7 cellular contexts compared by ENCODE assay signal in genomic region chr3:43769097-43769470, GRCh38.
DNase-seq lines count a peak whose midpoint lies in the region; ATAC-seq and TF ChIP-seq lines count a peak whose summit lies in the region.

No MANE protein-coding gene starts in this region.

- DNase-seq in WTC11 (ENCODE audit: low spot score) (no peak), left lobe of liver (ENCODE audit: low spot score) (peak; percentile 56), NCI-H2196 treated with DMSO at 0.1 percent for 48 hours (lab: John Stamatoyannopoulos, UW; ENCODE audit: unreplicated experiment) (no peak), A172 (ENCODE audit: low spot score) (no peak), middle frontal gyrus (ENCODE audit: extremely low spot score, low spot score) (no peak)
- DNase-seq in stimulated activated naive B cell treated with anti-CD40 and anti-IgM and Interleukin-4, amounts not matched to agents 10 μg/mL and 1 μg/mL and 100 μg/mL, for 72 hours: no peak

- POLR2A ChIA-PET in HEK293 (lab: Yijun Ruan, JAX): no interaction called here
- POLR2A ChIA-PET in WTC11 (lab: Charles Lee): no interaction called here

- H3K36me3 Mint-ChIP-seq in WTC11: no peaks in the 10 kb centered on the region
- H3K36me3 Mint-ChIP-seq in stimulated activated naive B cell treated with anti-CD40 and anti-IgM and Interleukin-4, amounts not matched to agents 10 μg/mL and 1 μg/mL and 100 μg/mL, for 72 hours: no peaks in the 10 kb centered on the region

- CTCF ChIA-PET in HEK293 (lab: Yijun Ruan, JAX): interaction anchor here (0.6 to 2.6 kb wide), 17 partner anchors 9 to 593 kb away, joined by 3 to 12 read pairs (median 4); no protein-coding TSS in a partner anchor
- CTCF ChIA-PET in WTC11 (lab: Charles Lee): interaction anchor here (0.6 to 1.6 kb wide), 16 partner anchors 10 to 466 kb away, joined by 3 to 10 read pairs (median 4); no protein-coding TSS in a partner anchor

- no peaks in the 10 kb centered on the region for H3K4me1 ChIP-seq in HEK293 (ENCODE audit: control insufficient read depth, insufficient read depth, low read length)

- H3K9me3 Mint-ChIP-seq in WTC11: no peaks in the 10 kb centered on the region
- H3K9me3 Mint-ChIP-seq in stimulated activated naive B cell treated with anti-CD40 and anti-IgM and Interleukin-4, amounts not matched to agents 10 μg/mL and 1 μg/mL and 100 μg/mL, for 72 hours: no peaks in the 10 kb centered on the region

- H3K9me3 ChIP-seq in HEK293 (ENCODE audit: control insufficient read depth, insufficient read depth, low read depth, low read length): no peaks in the 10 kb centered on the region

- H3K27ac Mint-ChIP-seq in WTC11: no peak overlapping the region; the same call in 1 of the 2 replicates
- H3K27ac Mint-ChIP-seq in stimulated activated naive B cell treated with anti-CD40 and anti-IgM and Interleukin-4, amounts not matched to agents 10 μg/mL and 1 μg/mL and 100 μg/mL, for 72 hours: peak overlapping the region; percentile 1

- H3K27me3 Mint-ChIP-seq in WTC11 (ENCODE audit: low read depth): peaks cover 3% of the 10 kb centered on the region
- H3K27me3 Mint-ChIP-seq in stimulated activated naive B cell treated with anti-CD40 and anti-IgM and Interleukin-4, amounts not matched to agents 10 μg/mL and 1 μg/mL and 100 μg/mL, for 72 hours: peaks cover 27 to 48% of the 10 kb centered on the region in 2 donors

- TF ChIP-seq CTCF in HEK293 (tag by site-specific recombination; IDR thresholded peaks at IDR 0.05) (no peak), WTC11 (IDR thresholded peaks at IDR 0.05) (no peak)

- peak overlapping the region; percentile 19 for H3K4me3 ChIP-seq in HEK293 (ENCODE audit: low read depth, low read length)

- peaks cover 13% of the 10 kb centered on the region for H3K4me1 Mint-ChIP-seq in WTC11
- peaks cover 13 to 25% of the 10 kb centered on the region in 2 donors for H3K4me1 Mint-ChIP-seq in stimulated activated naive B cell treated with anti-CD40 and anti-IgM and Interleukin-4, amounts not matched to agents 10 μg/mL and 1 μg/mL and 100 μg/mL, for 72 hours

- no peak overlapping the region for H3K27ac ChIP-seq in HEK293 (ENCODE audit: extremely low read depth, low read depth, low read length)

- H3K4me3 Mint-ChIP-seq in WTC11: peak overlapping the region; percentile 45
- peak overlapping the region; percentile 24 to 49 for H3K4me3 Mint-ChIP-seq in stimulated activated naive B cell treated with anti-CD40 and anti-IgM and Interleukin-4, amounts not matched to agents 10 μg/mL and 1 μg/mL and 100 μg/mL, for 72 hours

- ATAC-seq in WTC11 (no peak), left lobe of liver (peak; percentile 59)
- no peak for ATAC-seq in stimulated activated naive B cell treated with anti-CD40 and anti-IgM and Interleukin-4, amounts not matched to agents 10 μg/mL and 1 μg/mL and 100 μg/mL, for 72 hours (replicated peaks)

- H3K36me3 ChIP-seq in HEK293 (ENCODE audit: control insufficient read depth in 2 of 2, insufficient read depth in 1 of 2, low read length in 2 of 2): no peaks in the 10 kb centered on the region

TF ChIP-seq in HEK293, 187 proteins besides CTCF, POLR2A, EP300 and RAD21:
- TF ChIP-seq ZNF391 (tag by site-specific recombination; IDR thresholded peaks at IDR 0.05; ENCODE audit: borderline replicate concordance, low read depth) (no peak), ZNF639 (tag by site-specific recombination; IDR thresholded peaks at IDR 0.05) (no peak), HIC1 (tag by site-specific recombination; IDR thresholded peaks at IDR 0.05) (no peak), ZNF621 (tag by site-specific recombination; IDR thresholded peaks at IDR 0.05) (no peak), ATF2 (tag by site-specific recombination; IDR thresholded peaks at IDR 0.05; ENCODE audit: low read depth) (no peak)
TF ChIP-seq in HEK293: peak in this region for 0.

TF ChIP-seq in WTC11, 78 proteins besides CTCF, POLR2A, EP300 and RAD21:
- TF ChIP-seq STAT6 (CRISPR knock-in tag; conservative IDR thresholded peaks at IDR 0.05; ENCODE audit: low read depth): no peak
- no peak for TF ChIP-seq MYBL2 (CRISPR knock-in tag; IDR thresholded peaks at IDR 0.05)
- TF ChIP-seq ZNF425 (CRISPR knock-in tag; conservative IDR thresholded peaks at IDR 0.05): no peak
- TF ChIP-seq CREB1 (CRISPR knock-in tag; IDR thresholded peaks at IDR 0.05): no peak
- TF ChIP-seq TEAD1 (CRISPR knock-in tag; IDR thresholded peaks at IDR 0.05): no peak
- no peak for TF ChIP-seq ZNF396 (CRISPR knock-in tag; IDR thresholded peaks at IDR 0.05; ENCODE audit: borderline replicate concordance)
- TF ChIP-seq SMAD4 (CRISPR knock-in tag; IDR thresholded peaks at IDR 0.05): no peak
- no peak for TF ChIP-seq ZSCAN18 (CRISPR knock-in tag; IDR thresholded peaks at IDR 0.05)
- no peak for TF ChIP-seq TEAD4 (CRISPR knock-in tag; IDR thresholded peaks at IDR 0.05)
- TF ChIP-seq NFATC4 (CRISPR knock-in tag; IDR thresholded peaks at IDR 0.05): no peak
- TF ChIP-seq ETV6 (CRISPR knock-in tag; IDR thresholded peaks at IDR 0.05): no peak
- no peak for TF ChIP-seq ZNF423 (CRISPR knock-in tag; IDR thresholded peaks at IDR 0.05)
- TF ChIP-seq SMAD3 (CRISPR knock-in tag; IDR thresholded peaks at IDR 0.05; ENCODE audit: borderline replicate concordance): no peak
- no peak for TF ChIP-seq ZNF317 (CRISPR knock-in tag; IDR thresholded peaks at IDR 0.05; ENCODE audit: borderline replicate concordance, low read depth)
- TF ChIP-seq ERG (CRISPR knock-in tag; IDR thresholded peaks at IDR 0.05): no peak
TF ChIP-seq in WTC11: peak in this region for 0.
